ENCODE assay signal across 17 cellular contexts in the genomic region with DNA sequence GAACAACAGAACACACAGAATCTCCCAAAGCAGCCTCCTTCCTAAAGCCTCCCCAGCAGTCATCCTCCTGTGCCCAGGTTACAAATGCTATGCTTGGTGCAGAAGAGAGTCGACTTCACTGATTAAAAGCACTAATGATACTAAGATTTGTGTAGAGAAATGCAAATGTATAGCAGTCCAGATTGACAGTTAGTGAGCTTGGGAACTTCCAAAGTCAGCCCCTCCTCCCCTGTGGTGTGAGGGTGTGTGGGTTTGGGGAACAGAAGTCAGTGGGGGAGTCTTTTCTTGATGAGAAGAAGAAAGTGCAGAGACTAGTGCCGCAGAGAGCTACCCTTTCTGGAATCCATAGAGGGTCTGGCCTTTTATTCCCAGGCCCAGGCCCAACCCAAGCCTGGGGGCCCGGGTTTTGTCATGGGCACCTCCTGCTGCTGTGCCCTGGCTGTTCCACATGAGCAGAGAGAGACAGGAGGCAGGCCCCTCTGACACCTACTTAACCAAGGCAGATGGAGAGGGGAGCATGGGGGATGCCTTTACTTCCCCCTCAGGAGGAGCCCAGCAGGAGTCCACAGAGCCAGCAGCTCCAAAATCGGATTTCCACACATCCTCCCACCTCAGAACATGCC.
A peak's percentile ranks its signal among the peaks of the same experiment; 100 is the strongest.
DNase-seq lines count a peak whose midpoint lies in the region; ATAC-seq and TF ChIP-seq lines count a peak whose summit lies in the region.
"Had no signal": no experiment of that assay in that cellular context is flagged by ENCODE, and none has a peak within 500 bp of the region (broad histone marks: within the 10 kb centered on the region; RNA-seq: fewer than 3 reads in every experiment).

No MANE protein-coding gene starts in this region.

- TF ChIP-seq CTCF in GM12864 (IDR thresholded peaks at IDR 0.05; ENCODE audit: low read depth, low read length, missing control alignments): no peak
- no peak for TF ChIP-seq CTCF in endodermal cell (conservative IDR thresholded peaks at IDR 0.05)
- TF ChIP-seq CTCF in CD14-positive monocyte (IDR thresholded peaks at IDR 0.05): no peak

- H3K36me3 Mint-ChIP-seq in endodermal cell (ENCODE audit: low read depth): peaks cover 5% of the 10 kb centered on the region
- H3K36me3 Mint-ChIP-seq in activated CD8-positive, alpha-beta memory T cell treated with anti-CD3 and anti-CD28 coated beads, Interleukin-2, amount 10 ng/mL, durations not matched to agents 7 days and 5 days: no peaks in the 10 kb centered on the region
- peaks cover 45 to 67% of the 10 kb centered on the region in 2 donors for H3K36me3 Mint-ChIP-seq in CD14-positive monocyte

- H3K4me3 ChIP-seq in GM12864 (ENCODE audit: low read depth, low read length) (no peak overlapping the region), endodermal cell (ENCODE audit: low read length) (no peak overlapping the region)
- H3K4me3 ChIP-seq: GM23248 had no signal

- ATAC-seq in GM18502 (IDR thresholded peaks at IDR 0.05; ENCODE audit: poor library complexity, unreplicated experiment) (peak; percentile 55), HG02852 (IDR thresholded peaks at IDR 0.05; ENCODE audit: unreplicated experiment) (peak; percentile 73)
- no peak for ATAC-seq in activated CD8-positive, alpha-beta memory T cell treated with anti-CD3 and anti-CD28 coated beads, Interleukin-2, amount 10 ng/mL, durations not matched to agents 7 days and 5 days

- peaks cover 7% of the 10 kb centered on the region for H3K4me1 ChIP-seq in endodermal cell (ENCODE audit: control insufficient read depth, insufficient read depth, low read length)

- no peaks in the 10 kb centered on the region for H3K9me3 ChIP-seq in endodermal cell (ENCODE audit: control insufficient read depth, low read length)

- H3K4me3 Mint-ChIP-seq in endodermal cell (no peak overlapping the region), CD14-positive monocyte (no peak overlapping the region)
- H3K4me3 Mint-ChIP-seq in activated CD8-positive, alpha-beta memory T cell treated with anti-CD3 and anti-CD28 coated beads, Interleukin-2, amount 10 ng/mL, durations not matched to agents 7 days and 5 days: no peak overlapping the region

- H3K27me3 ChIP-seq in endodermal cell (ENCODE audit: control insufficient read depth, insufficient read depth, low read length, poor library complexity, severe bottlenecking): no peaks in the 10 kb centered on the region

- CTCF ChIA-PET in activated CD8-positive, alpha-beta memory T cell treated with anti-CD3 and anti-CD28 coated beads, Interleukin-2, amount 10 ng/mL, durations not matched to agents 7 days and 5 days (lab: Charles Lee): no interaction called here

- H3K27me3 Mint-ChIP-seq in endodermal cell (ENCODE audit: insufficient read depth): no peaks in the 10 kb centered on the region
- H3K27me3 Mint-ChIP-seq in activated CD8-positive, alpha-beta memory T cell treated with anti-CD3 and anti-CD28 coated beads, Interleukin-2, amount 10 ng/mL, durations not matched to agents 7 days and 5 days: no peaks in the 10 kb centered on the region
- no peaks in the 10 kb centered on the region for H3K27me3 Mint-ChIP-seq in CD14-positive monocyte (ENCODE audit: low read depth in 3 of 3)
- H3K27me3 Mint-ChIP-seq: CD8-positive, alpha-beta memory T cell had no signal

- H3K27ac Mint-ChIP-seq in endodermal cell: no peak overlapping the region
- no peak overlapping the region for H3K27ac Mint-ChIP-seq in activated CD8-positive, alpha-beta memory T cell treated with anti-CD3 and anti-CD28 coated beads, Interleukin-2, amount 10 ng/mL, durations not matched to agents 7 days and 5 days
- peak overlapping the region in 1 of 7 donors; percentile 60 for H3K27ac Mint-ChIP-seq in CD14-positive monocyte
- H3K27ac Mint-ChIP-seq: CD8-positive, alpha-beta memory T cell had no signal

- 72% methylated on average over 4 of the region's 4 CpGs; no CpG with 5 or more reads in 1 of the 2 experiments for WGBS in endodermal cell (ENCODE audit: insufficient coverage in 1 of 2, insufficient read length in 1 of 2), 2 experiments

- no peaks in the 10 kb centered on the region for H3K36me3 ChIP-seq in endodermal cell (ENCODE audit: control insufficient read depth, insufficient read depth, low read length)

- intact Hi-C loops in CD14-positive monocyte (cut with micrococcal nuclease): no loop called here

- peaks cover 6% of the 10 kb centered on the region for H3K4me1 Mint-ChIP-seq in endodermal cell
- peaks cover 3% of the 10 kb centered on the region for H3K4me1 Mint-ChIP-seq in activated CD8-positive, alpha-beta memory T cell treated with anti-CD3 and anti-CD28 coated beads, Interleukin-2, amount 10 ng/mL, durations not matched to agents 7 days and 5 days
- peaks cover 24% of the 10 kb centered on the region for H3K4me1 Mint-ChIP-seq in CD14-positive monocyte

- DNase-seq in GM12864 (ENCODE audit: low read depth) (peak; percentile 29), endodermal cell (peak; percentile 55), CD14-positive monocyte (ENCODE audit: low spot score) (no peak), mucosa of gallbladder (ENCODE audit: low spot score) (no peak)
- no peak for DNase-seq in activated CD8-positive, alpha-beta memory T cell treated with anti-CD3 and anti-CD28 coated beads, Interleukin-2, amount 10 ng/mL, durations not matched to agents 7 days and 5 days
- DNase-seq: CD8-positive, alpha-beta memory T cell; DND-41; GF-D8; GM23248; MM.1S; NCI-H1105 treated with DMSO at 0.1 percent for 48 hours; NCI-H187; NCI-H446 treated with DMSO at 0.1 percent for 48 hours; NCI-H774; SIG-M5 had no signal

- H3K9me3 Mint-ChIP-seq in endodermal cell (no peaks in the 10 kb centered on the region), CD14-positive monocyte (no peaks in the 10 kb centered on the region)
- H3K9me3 Mint-ChIP-seq in activated CD8-positive, alpha-beta memory T cell treated with anti-CD3 and anti-CD28 coated beads, Interleukin-2, amount 10 ng/mL, durations not matched to agents 7 days and 5 days (ENCODE audit: low read depth): no peaks in the 10 kb centered on the region
- H3K9me3 Mint-ChIP-seq: CD8-positive, alpha-beta memory T cell had no signal

- no peak overlapping the region for H3K27ac ChIP-seq in endodermal cell (ENCODE audit: low read depth, low read length)
- H3K27ac ChIP-seq: GM23248 had no signal

- no peak overlapping the region for H3K9ac ChIP-seq in endodermal cell (ENCODE audit: extremely low read depth, low read length, poor library complexity, severe bottlenecking)
- H3K9ac ChIP-seq: GM23248 had no signal

Comparison
In these comparisons a context has a peak if more than half of its experiments do, and no peak if none do; other contexts are left out.
1. DNase-seq: peak in GM12864 (single experiment) and endodermal cell (single experiment); none in activated CD8-positive, alpha-beta memory T cell treated with anti-CD3 and anti-CD28 coated beads, Interleukin-2, amount 10 ng/mL, durations not matched to agents 7 days and 5 days (single experiment), CD14-positive monocyte (single experiment) and mucosa of gallbladder (single experiment).